Comparison of ENCODE assay signal across 8 cellular contexts in the genomic region with DNA sequence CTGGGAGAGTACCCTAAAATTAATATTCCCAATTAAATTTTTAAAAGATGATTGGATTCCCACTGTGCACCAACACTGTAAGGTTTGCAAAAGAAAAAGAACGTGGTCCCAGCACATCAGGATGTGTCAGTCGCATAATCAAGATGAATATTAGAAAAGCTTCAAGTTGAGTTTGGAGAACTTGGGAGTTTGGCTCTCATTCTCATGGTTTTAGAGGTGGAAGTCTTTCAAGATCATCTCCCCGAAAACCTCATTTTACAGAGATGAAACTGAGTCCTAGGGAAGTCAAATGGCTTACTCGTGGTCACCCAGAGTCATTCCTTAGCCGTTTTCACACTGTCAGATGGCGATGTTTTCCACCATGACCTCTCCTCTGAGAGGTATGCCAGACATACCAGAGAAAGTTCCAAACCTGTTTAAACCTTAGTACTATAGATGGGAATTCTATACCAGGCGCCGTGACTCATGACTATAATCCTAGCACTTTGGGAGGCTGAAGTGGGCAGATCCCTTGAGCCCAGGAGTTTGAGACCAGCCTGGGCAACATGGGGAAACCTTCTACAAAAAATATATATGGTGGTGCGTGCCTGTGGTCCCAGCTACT. TPM values are rescaled to one million over a fixed set of nuclear protein-coding genes. Genes with fewer than 3 reads are reported as not detected.
A peak's percentile ranks its signal among the peaks of the same experiment; 100 is the strongest.
DNase-seq lines count a peak whose midpoint lies in the region; ATAC-seq and TF ChIP-seq lines count a peak whose summit lies in the region.

No MANE protein-coding gene starts in this region.

- H2BK120ac ChIP-seq in mesendoderm (ENCODE audit: low read depth, low read length): no peak overlapping the region

- peaks cover 3% of the 10 kb centered on the region for H3K79me1 ChIP-seq in mesendoderm (ENCODE audit: low read length)

- H3K79me2 ChIP-seq in mesendoderm (ENCODE audit: control insufficient read depth, insufficient read depth, low read length): no peaks in the 10 kb centered on the region

- no CpG with 5 or more reads among the region's 9 CpGs for WGBS in mesendoderm (ENCODE audit: extremely low coverage, insufficient coverage, low lambda C conversion rate)

- H3K56ac ChIP-seq in mesendoderm (ENCODE audit: low read length): peak overlapping the region; percentile 73

- H4K8ac ChIP-seq in mesendoderm (ENCODE audit: low read depth, low read length): no peak overlapping the region

- H3K9ac ChIP-seq in HUES48 (ENCODE audit: low read depth, low read length) (no peak overlapping the region), mesendoderm (ENCODE audit: low read length) (peak overlapping the region; percentile 65)

- H3K27me3 Mint-ChIP-seq in brain: no peaks in the 10 kb centered on the region

- no peak overlapping the region for H3K18ac ChIP-seq in mesendoderm (ENCODE audit: low read length)

- H3K27ac Mint-ChIP-seq in brain: peak overlapping the region; percentile 72 to 92 (median 89)

- H3K23ac ChIP-seq in mesendoderm (ENCODE audit: low read length): no peak overlapping the region

- H3K4me1 ChIP-seq in HUES48 (ENCODE audit: control insufficient read depth, insufficient read depth, low read length) (peaks cover 19% of the 10 kb centered on the region), mesendoderm (ENCODE audit: control insufficient read depth, low read depth, low read length) (peaks cover 3% of the 10 kb centered on the region)

- H3K4me3 Mint-ChIP-seq in brain: peak overlapping the region; percentile 88 to 93 (median 91)

- peaks cover 5% of the 10 kb centered on the region for H3K9me3 ChIP-seq in HUES48 (ENCODE audit: control insufficient read depth, insufficient read depth, low read length)

- no peak overlapping the region for H3K4ac ChIP-seq in mesendoderm (ENCODE audit: low read depth, low read length)

- H2BK15ac ChIP-seq in mesendoderm (replicated peaks; ENCODE audit: low read depth): no peak overlapping the region

- H3K4me1 Mint-ChIP-seq in brain: peaks cover 60% of the 10 kb centered on the region

- H3K4me3 ChIP-seq in HUES48 (ENCODE audit: low read depth, low read length) (peak overlapping the region; percentile 81), mesendoderm (ENCODE audit: low read length) (no peak overlapping the region)

- H3K9me3 Mint-ChIP-seq in brain: peaks cover 13 to 23% (median 20%) of the 10 kb centered on the region in 5 experiments

- peak overlapping the region; percentile 63 for H3K4me2 ChIP-seq in mesendoderm (ENCODE audit: low read length)

- H3K36me3 ChIP-seq in HUES48 (ENCODE audit: control insufficient read depth, insufficient read depth, low read length) (peaks cover 24% of the 10 kb centered on the region), mesendoderm (ENCODE audit: control insufficient read depth, insufficient read depth, low read length) (no peaks in the 10 kb centered on the region)

- H2BK5ac ChIP-seq in mesendoderm (ENCODE audit: low read length): no peak overlapping the region

- no peak for ATAC-seq in HG03095 (IDR thresholded peaks at IDR 0.05; ENCODE audit: unreplicated experiment)

- H3K36me3 Mint-ChIP-seq in brain: peaks cover 51% of the 10 kb centered on the region

- no peak for TF ChIP-seq CTCF in brain (conservative IDR thresholded peaks at IDR 0.05)

- DNase-seq in A172 (ENCODE audit: low spot score) (peak; percentile 67), mesendoderm (no peak), GM19240 (ENCODE audit: insufficient read length, low spot score) (no peak), middle frontal gyrus (ENCODE audit: extremely low spot score, low spot score) (no peak), iPS-NIHi7 (ENCODE audit: extremely low spot score) (no peak)

- H3K27me3 ChIP-seq in HUES48 (ENCODE audit: control insufficient read depth, insufficient read depth, low read length) (no peaks in the 10 kb centered on the region), mesendoderm (ENCODE audit: insufficient read depth, low read length, poor library complexity) (no peaks in the 10 kb centered on the region)

- H4K5ac ChIP-seq in mesendoderm (ENCODE audit: low read length): no peak overlapping the region

- H3K27ac ChIP-seq in HUES48 (ENCODE audit: low read depth, low read length) (no peak overlapping the region), mesendoderm (ENCODE audit: low read depth, low read length) (no peak overlapping the region)

- no peak overlapping the region for H2AK5ac ChIP-seq in mesendoderm (ENCODE audit: low read length)

RNA-seq across cellular contexts. Expression of gene SEC14L1, which starts 1.2 kb away (rescaled TPM):
- total RNA-seq in A172 (2014; rRNA removed; shearing (Covaris generic)): 56.3 and 61.8 TPM in 2 replicates
- polyA plus RNA-seq in brain (ENCODE audit: insufficient read depth, low read depth, low replicate concordance): 129 TPM
- polyA plus RNA-seq in mesendoderm (2013, experiment 1 of 2): 29.1 TPM
- 31.2 TPM for polyA plus RNA-seq in mesendoderm (2013, experiment 2 of 2)
